ENCODE assay signal across 1 cellular context in the genomic region with DNA sequence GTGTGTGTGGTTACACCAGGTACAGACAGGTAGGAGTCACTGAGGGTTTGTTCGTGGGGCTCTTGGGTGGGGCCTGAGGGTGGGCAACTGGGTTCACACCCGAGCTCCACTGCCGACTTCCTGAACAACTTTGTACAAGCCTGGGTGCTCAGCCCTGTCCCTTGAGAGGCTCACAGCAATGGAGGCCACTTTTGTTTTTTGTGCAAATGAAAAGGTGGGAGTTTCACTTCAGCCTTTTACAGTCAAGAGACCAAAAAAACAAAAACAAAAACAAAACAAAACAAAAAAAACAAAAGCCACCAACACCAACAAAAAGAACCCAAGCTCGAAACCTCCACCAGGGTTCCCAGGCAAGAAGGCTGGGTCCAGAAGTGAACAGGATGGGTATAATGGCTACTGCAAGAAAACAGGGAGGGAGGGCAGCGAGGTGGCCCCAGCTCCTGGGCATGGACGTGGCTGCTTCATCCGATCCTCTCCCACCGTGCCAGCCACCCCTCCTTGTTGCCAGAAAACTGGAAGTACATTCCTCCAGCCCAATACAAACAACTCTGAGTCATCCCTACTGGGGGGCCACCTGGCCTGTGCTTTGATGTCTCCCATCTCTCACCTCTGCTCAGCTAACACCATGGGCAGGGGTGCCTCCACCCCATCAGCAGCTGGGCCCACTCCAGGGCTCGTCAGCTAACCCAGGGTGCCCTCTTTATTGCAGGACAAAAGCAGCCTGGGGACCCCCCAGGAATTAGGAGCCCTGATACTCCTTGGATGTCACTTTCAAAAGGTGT.
TF ChIP-seq lines count a peak whose summit lies in the region.

No MANE protein-coding gene starts in this region.

TF ChIP-seq in HepG2, 621 proteins besides CTCF, POLR2A, EP300 and RAD21 (continued from another document and continues in another):
- no peak for TF ChIP-seq SP140L (CRISPR knock-in tag; IDR thresholded peaks at IDR 0.05; ENCODE audit: borderline replicate concordance)
- TF ChIP-seq DMAP1 (CRISPR knock-in tag; IDR thresholded peaks at IDR 0.05) = peak; percentile 64; the same call in 1 of the 2 replicates
- 0 out of 2 replicates have a peak, but pooled peaks have one; percentile 28 for TF ChIP-seq ZNF329 (CRISPR knock-in tag; IDR thresholded peaks at IDR 0.05; ENCODE audit: low read depth)
- TF ChIP-seq KAT8 (CRISPR knock-in tag; IDR thresholded peaks at IDR 0.05) = peak; percentile 84
- TF ChIP-seq ZSCAN30 (CRISPR knock-in tag; IDR thresholded peaks at IDR 0.05) = no peak
- TF ChIP-seq NCOA2 (CRISPR knock-in tag; IDR thresholded peaks at IDR 0.05) = peak; percentile 90
- TF ChIP-seq KLF15 (CRISPR knock-in tag; IDR thresholded peaks at IDR 0.05; ENCODE audit: borderline replicate concordance) = no peak
- TF ChIP-seq ZNF407 (CRISPR knock-in tag; IDR thresholded peaks at IDR 0.05; ENCODE audit: not compliant biosample characterization) = no peak
- no peak for TF ChIP-seq ZNF234 (CRISPR knock-in tag; conservative IDR thresholded peaks at IDR 0.05)
- peak; percentile 42; the same call in 1 of the 2 replicates for TF ChIP-seq ARID4A (CRISPR knock-in tag; IDR thresholded peaks at IDR 0.05; ENCODE audit: borderline replicate concordance)
- 0 out of 2 replicates have a peak, but pooled peaks have one; percentile 36 for TF ChIP-seq HOXA5 (CRISPR knock-in tag; IDR thresholded peaks at IDR 0.05)
- TF ChIP-seq MIXL1 (CRISPR knock-in tag; IDR thresholded peaks at IDR 0.05) = no peak
- TF ChIP-seq PHF8 (CRISPR knock-in tag; IDR thresholded peaks at IDR 0.05) = no peak; the same call in 1 of the 2 replicates
- no peak for TF ChIP-seq ZNF253 (CRISPR knock-in tag; IDR thresholded peaks at IDR 0.05; ENCODE audit: borderline replicate concordance)
- TF ChIP-seq RORA (CRISPR knock-in tag; IDR thresholded peaks at IDR 0.05) = no peak
- TF ChIP-seq BHLHE40 (IDR thresholded peaks at IDR 0.05; ENCODE audit: low read length) = peak; percentile 49; the same call in 1 of the 2 replicates
- no peak for TF ChIP-seq ZNF703 (CRISPR knock-in tag; IDR thresholded peaks at IDR 0.05; ENCODE audit: borderline replicate concordance)
- TF ChIP-seq GATAD1 (CRISPR knock-in tag; IDR thresholded peaks at IDR 0.05) = peak; percentile 69
- TF ChIP-seq, protein P1, sequence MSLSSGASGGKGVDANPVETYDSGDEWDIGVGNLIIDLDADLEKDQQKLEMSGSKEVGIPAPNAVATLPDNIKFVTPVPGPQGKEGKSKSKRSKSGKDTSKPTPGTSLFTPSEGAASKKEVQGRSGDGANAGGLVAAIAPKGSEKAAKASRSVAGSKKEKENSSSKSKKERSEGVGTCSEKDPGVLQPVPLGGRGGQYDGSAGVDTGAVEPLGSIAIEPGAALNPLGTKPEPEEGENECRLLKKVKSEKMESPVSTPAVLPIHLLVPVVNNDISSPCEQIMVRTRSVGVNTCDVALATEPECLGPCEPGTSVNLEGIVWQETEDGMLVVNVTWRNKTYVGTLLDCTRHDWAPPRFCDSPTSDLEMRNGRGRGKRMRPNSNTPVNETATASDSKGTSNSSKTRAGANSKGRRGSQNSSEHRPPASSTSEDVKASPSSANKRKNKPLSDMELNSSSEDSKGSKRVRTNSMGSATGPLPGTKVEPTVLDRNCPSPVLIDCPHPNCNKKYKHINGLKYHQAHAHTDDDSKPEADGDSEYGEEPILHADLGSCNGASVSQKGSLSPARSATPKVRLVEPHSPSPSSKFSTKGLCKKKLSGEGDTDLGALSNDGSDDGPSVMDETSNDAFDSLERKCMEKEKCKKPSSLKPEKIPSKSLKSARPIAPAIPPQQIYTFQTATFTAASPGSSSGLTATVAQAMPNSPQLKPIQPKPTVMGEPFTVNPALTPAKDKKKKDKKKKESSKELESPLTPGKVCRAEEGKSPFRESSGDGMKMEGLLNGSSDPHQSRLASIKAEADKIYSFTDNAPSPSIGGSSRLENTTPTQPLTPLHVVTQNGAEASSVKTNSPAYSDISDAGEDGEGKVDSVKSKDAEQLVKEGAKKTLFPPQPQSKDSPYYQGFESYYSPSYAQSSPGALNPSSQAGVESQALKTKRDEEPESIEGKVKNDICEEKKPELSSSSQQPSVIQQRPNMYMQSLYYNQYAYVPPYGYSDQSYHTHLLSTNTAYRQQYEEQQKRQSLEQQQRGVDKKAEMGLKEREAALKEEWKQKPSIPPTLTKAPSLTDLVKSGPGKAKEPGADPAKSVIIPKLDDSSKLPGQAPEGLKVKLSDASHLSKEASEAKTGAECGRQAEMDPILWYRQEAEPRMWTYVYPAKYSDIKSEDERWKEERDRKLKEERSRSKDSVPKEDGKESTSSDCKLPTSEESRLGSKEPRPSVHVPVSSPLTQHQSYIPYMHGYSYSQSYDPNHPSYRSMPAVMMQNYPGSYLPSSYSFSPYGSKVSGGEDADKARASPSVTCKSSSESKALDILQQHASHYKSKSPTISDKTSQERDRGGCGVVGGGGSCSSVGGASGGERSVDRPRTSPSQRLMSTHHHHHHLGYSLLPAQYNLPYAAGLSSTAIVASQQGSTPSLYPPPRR (CRISPR knock-in tag; IDR thresholded peaks at IDR 0.05; ENCODE audit: borderline replicate concordance) = peak; percentile 86
- TF ChIP-seq RXRA (CRISPR knock-in tag; IDR thresholded peaks at IDR 0.05) = peak; percentile 93
- peak; percentile 58 to 70; a peak in 2 of 4 replicates for TF ChIP-seq NR2F1 (CRISPR knock-in tag; IDR thresholded peaks at IDR 0.05)
- TF ChIP-seq, protein P2, sequence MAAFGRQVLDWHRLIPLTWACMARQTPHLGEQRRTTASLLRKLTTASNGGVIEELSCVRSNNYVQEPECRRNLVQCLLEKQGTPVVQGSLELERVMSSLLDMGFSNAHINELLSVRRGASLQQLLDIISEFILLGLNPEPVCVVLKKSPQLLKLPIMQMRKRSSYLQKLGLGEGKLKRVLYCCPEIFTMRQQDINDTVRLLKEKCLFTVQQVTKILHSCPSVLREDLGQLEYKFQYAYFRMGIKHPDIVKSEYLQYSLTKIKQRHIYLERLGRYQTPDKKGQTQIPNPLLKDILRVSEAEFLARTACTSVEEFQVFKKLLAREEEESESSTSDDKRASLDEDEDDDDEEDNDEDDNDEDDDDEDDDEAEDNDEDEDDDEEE (CRISPR knock-in tag; IDR thresholded peaks at IDR 0.05) = no peak
- peak; percentile 84 for TF ChIP-seq HHEX (CRISPR knock-in tag; IDR thresholded peaks at IDR 0.05)
- no peak for TF ChIP-seq ZFAT (CRISPR knock-in tag; conservative IDR thresholded peaks at IDR 0.05)
- TF ChIP-seq, protein P3, sequence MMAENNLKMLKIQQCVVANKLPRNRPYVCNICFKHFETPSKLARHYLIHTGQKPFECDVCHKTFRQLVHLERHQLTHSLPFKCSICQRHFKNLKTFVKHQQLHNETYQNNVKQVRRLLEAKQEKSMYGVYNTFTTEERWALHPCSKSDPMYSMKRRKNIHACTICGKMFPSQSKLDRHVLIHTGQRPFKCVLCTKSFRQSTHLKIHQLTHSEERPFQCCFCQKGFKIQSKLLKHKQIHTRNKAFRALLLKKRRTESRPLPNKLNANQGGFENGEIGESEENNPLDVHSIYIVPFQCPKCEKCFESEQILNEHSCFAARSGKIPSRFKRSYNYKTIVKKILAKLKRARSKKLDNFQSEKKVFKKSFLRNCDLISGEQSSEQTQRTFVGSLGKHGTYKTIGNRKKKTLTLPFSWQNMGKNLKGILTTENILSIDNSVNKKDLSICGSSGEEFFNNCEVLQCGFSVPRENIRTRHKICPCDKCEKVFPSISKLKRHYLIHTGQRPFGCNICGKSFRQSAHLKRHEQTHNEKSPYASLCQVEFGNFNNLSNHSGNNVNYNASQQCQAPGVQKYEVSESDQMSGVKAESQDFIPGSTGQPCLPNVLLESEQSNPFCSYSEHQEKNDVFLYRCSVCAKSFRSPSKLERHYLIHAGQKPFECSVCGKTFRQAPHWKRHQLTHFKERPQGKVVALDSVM (CRISPR knock-in tag; IDR thresholded peaks at IDR 0.05) = no peak
- TF ChIP-seq MBD4 (IDR thresholded peaks at IDR 0.05; ENCODE audit: borderline replicate concordance, low read length) = no peak; the same call in 1 of the 2 replicates
- peak; percentile 87; the same call in 1 of the 2 replicates for TF ChIP-seq ZNF333 (CRISPR knock-in tag; IDR thresholded peaks at IDR 0.05; ENCODE audit: borderline replicate concordance)
- TF ChIP-seq RBFOX2 (IDR thresholded peaks at IDR 0.05; ENCODE audit: low read depth, low read length) = peak; percentile 49
- no peak for TF ChIP-seq ONECUT2 (CRISPR knock-in tag; IDR thresholded peaks at IDR 0.05)
- peak; percentile 99 for TF ChIP-seq TBX2 (CRISPR knock-in tag; IDR thresholded peaks at IDR 0.05; ENCODE audit: borderline replicate concordance)
- no peak for TF ChIP-seq MAF1 (CRISPR knock-in tag; IDR thresholded peaks at IDR 0.05; ENCODE audit: borderline replicate concordance)
- peak; percentile 62; the same call in 1 of the 2 replicates for TF ChIP-seq ZNF441 (CRISPR knock-in tag; IDR thresholded peaks at IDR 0.05; ENCODE audit: borderline replicate concordance)
- TF ChIP-seq MED1 (CRISPR knock-in tag; IDR thresholded peaks at IDR 0.05) = peak; percentile 86
- peak; percentile 49; the same call in 1 of the 2 replicates for TF ChIP-seq ZNF24 (IDR thresholded peaks at IDR 0.05)
- TF ChIP-seq RAD51 (IDR thresholded peaks at IDR 0.05; ENCODE audit: borderline replicate concordance) = no peak
- no peak for TF ChIP-seq ZNF780A (CRISPR knock-in tag; IDR thresholded peaks at IDR 0.05)
- TF ChIP-seq PAWR (CRISPR knock-in tag; IDR thresholded peaks at IDR 0.05; ENCODE audit: borderline replicate concordance) = no peak
- TF ChIP-seq KDM2A (CRISPR knock-in tag; IDR thresholded peaks at IDR 0.05; ENCODE audit: borderline replicate concordance, low read depth) = peak; percentile 84
- no peak for TF ChIP-seq FOXM1 (CRISPR knock-in tag; IDR thresholded peaks at IDR 0.05)
